20 cellular contexts compared by ENCODE assay signal in the genomic region with DNA sequence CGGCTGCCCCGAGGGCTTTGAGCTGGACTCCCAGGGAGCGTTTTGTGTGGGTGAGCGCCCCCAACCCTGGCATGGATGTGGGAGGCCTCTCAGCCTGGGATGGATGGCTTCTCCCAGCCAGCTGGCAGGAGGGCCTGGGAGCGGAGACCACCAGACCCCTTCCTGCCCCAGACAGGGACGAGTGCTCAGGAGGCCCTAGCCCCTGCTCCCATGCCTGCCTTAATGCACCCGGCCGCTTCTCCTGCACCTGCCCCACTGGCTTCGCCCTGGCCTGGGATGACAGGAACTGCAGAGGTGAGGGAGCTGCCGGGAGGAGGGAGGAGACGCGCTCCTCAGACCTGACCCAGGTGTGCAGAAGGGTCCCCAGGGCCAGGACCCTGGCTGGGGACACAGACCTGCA. TPM values are rescaled to one million over a fixed set of nuclear protein-coding genes. Genes with fewer than 3 reads are reported as not detected.
"Had no signal": no experiment of that assay in that cellular context is flagged by ENCODE, and none has a peak within 500 bp of the region (broad histone marks: within the 10 kb centered on the region; RNA-seq: fewer than 3 reads in every experiment).

No MANE protein-coding gene starts in this region.

- H3K9ac ChIP-seq: neural progenitor cell had no signal

- H3K4me3 ChIP-seq: ascending aorta, dorsolateral prefrontal cortex, heart right ventricle, lower lobe of right lung, neural progenitor cell, upper lobe of left lung had no signal

- H2AFZ ChIP-seq: neural progenitor cell had no signal

- H3K9me3 ChIP-seq: ascending aorta, heart right ventricle, lower lobe of right lung had no signal

- DNase-seq: activated CD4-positive, alpha-beta T cell treated with anti-CD3 and anti-CD28 coated beads for 1 hour; activated CD4-positive, alpha-beta T cell treated with anti-CD3 and anti-CD28 coated beads, Interleukin-2, amount 50 U/mL, for 4 hours; activated CD8-positive, alpha-beta memory T cell treated with anti-CD3 and anti-CD28 coated beads for 24 hours; activated CD8-positive, alpha-beta memory T cell treated with anti-CD3 and anti-CD28 coated beads, Interleukin-2, amount 50 U/mL, for 4 hours; activated T-cell treated with anti-CD3 and anti-CD28 coated beads, Interleukin-2, amount 50 U/mL, for 24 hours; kidney; lower lobe of right lung; naive thymus-derived CD8-positive, alpha-beta T cell; stimulated activated CD4-positive, alpha-beta T cell treated with anti-CD3 and anti-CD28 coated beads, Interleukin-4, amount 100 ng/mL, for 24 hours; stimulated activated naive CD8-positive, alpha-beta T cell treated with anti-CD3 and anti-CD28 coated beads, Interleukin-15, Interleukin-2, amounts not matched to agents 100 U/mL and 50 U/mL, for 24 hours; T-helper 1 cell had no signal

- H3K27ac ChIP-seq: ascending aorta, dorsolateral prefrontal cortex, epithelial cell of prostate, lower lobe of right lung, neural progenitor cell had no signal

- ATAC-seq: activated naive CD4-positive, alpha-beta T cell treated with anti-CD3 and anti-CD28 coated beads, Interleukin-2, amount 50 U/mL, for 72 hours; activated T-helper 17 cell treated with anti-CD3 and anti-CD28 coated beads, Interleukin-2, amount 50 U/mL, for 72 hours; lower lobe of right lung; naive thymus-derived CD8-positive, alpha-beta T cell; stimulated activated naive CD8-positive, alpha-beta T cell treated with anti-CD3 and anti-CD28 coated beads, Interleukin-15, Interleukin-2, amounts not matched to agents 100 U/mL and 50 U/mL, for 24 hours had no signal

- H3K36me3 ChIP-seq: ascending aorta, lower lobe of right lung, neural progenitor cell, upper lobe of left lung had no signal

- H3K27me3 ChIP-seq: ascending aorta had no signal

- H3K4me2 ChIP-seq: neural progenitor cell had no signal

- FAIRE-seq: colon, kidney had no signal

RNA-seq across cellular contexts. Expression of a gene that starts 17.4 kb away (rescaled TPM):
- total RNA-seq: naive thymus-derived CD8-positive, alpha-beta T cell had no signal
- polyA plus RNA-seq: naive thymus-derived CD8-positive, alpha-beta T cell had no signal
